ENCODE assay signal across 26 cellular contexts in the genomic region with DNA sequence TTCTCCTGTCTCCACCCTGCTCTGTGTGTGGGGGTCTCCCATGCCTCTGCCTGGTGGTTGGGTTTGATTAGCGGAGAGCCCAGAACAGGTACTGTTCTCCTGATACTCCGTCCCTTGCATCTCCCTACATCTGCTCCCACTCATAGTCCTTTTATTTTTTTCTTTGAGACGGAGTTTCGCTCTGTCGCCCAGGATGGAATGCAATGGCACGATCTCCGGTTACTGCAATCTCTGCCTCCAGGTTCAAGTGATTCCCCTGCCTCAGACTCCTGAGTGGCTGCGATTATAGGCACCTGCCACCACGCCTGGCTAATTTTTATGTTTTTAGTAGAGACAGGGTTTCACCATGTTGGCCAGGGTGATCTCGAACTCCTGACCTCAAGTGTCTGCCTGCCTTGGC. TPM values are rescaled to one million over a fixed set of nuclear protein-coding genes. Genes with fewer than 3 reads are reported as not detected.
"Had no signal": no experiment of that assay in that cellular context is flagged by ENCODE, and none has a peak within 500 bp of the region (broad histone marks: within the 10 kb centered on the region; RNA-seq: fewer than 3 reads in every experiment).

No MANE protein-coding gene starts in this region.

- H3K27me3 ChIP-seq: neutrophil, right atrium auricular region, upper lobe of left lung, uterus had no signal

- H3K4me1 ChIP-seq: left ventricle myocardium inferior, right atrium auricular region, tibial artery, upper lobe of left lung, uterus had no signal

- H3K27ac ChIP-seq: coronary artery, left ventricle myocardium inferior, neutrophil, right atrium auricular region, tibial artery, upper lobe of left lung, uterus had no signal

- H3K27ac Mint-ChIP-seq: endodermal cell had no signal

- H3K9me3 Mint-ChIP-seq: endodermal cell had no signal

- H3K4me3 ChIP-seq: coronary artery, left ventricle myocardium inferior, lung, right atrium auricular region, tibial artery, upper lobe of left lung, uterus had no signal

- H3K36me3 ChIP-seq: left ventricle myocardium inferior, neutrophil, right atrium auricular region, tibial artery, upper lobe of left lung, uterus had no signal

- H3K4me3 Mint-ChIP-seq: endodermal cell had no signal

- DNase-seq: effector CD4-positive, alpha-beta T cell; erythroblast; foreskin melanocyte; head of caudate nucleus; hypothalamus; left ventricle myocardium inferior; mesenchymal stem cell; midbrain; naive B cell; stimulated activated CD4-positive, alpha-beta T cell treated with anti-CD3 and anti-CD28 coated beads, Interleukin-12 subunit alpha, Interleukin-12 subunit beta, amount 100 ng/mL, for 4 hours; stimulated activated CD4-positive, alpha-beta T cell treated with anti-CD3 and anti-CD28 coated beads, Interleukin-2, amount 100 ng/mL, for 48 hours; stimulated activated naive CD4-positive, alpha-beta T cell treated with Interleukin-2 at 50 U/mL for 16 hours; tibial artery; upper lobe of left lung; uterus had no signal

- H3K9me3 ChIP-seq: left ventricle myocardium inferior, neutrophil, right atrium auricular region, tibial artery, upper lobe of left lung, uterus had no signal

- H3K36me3 Mint-ChIP-seq: naive B cell had no signal

RNA-seq across cellular contexts. Expression of gene HNF1A, which starts 13.2 kb away (rescaled TPM):
- total RNA-seq: cerebellum, dermis microvascular lymphatic vessel endothelial cell, endothelial cell of umbilical vein, left ventricle myocardium inferior, osteocyte, right atrium auricular region, temporal lobe had no signal
- polyA plus RNA-seq: endothelial cell of umbilical vein, neural cell had no signal
